In genomic region chr9:93678199-93679019, GRCh38 we compare ENCODE assay signal across 10 cellular contexts.
DNase-seq lines count a peak whose midpoint lies in the region; ATAC-seq and TF ChIP-seq lines count a peak whose summit lies in the region.
"Had no signal": no experiment of that assay in that cellular context is flagged by ENCODE, and none has a peak within 500 bp of the region (broad histone marks: within the 10 kb centered on the region; RNA-seq: fewer than 3 reads in every experiment).

No MANE protein-coding gene starts in this region.

- TF ChIP-seq EP300 in suprapubic skin (IDR thresholded peaks at IDR 0.05): no peak

- no peak for TF ChIP-seq POLR2A in suprapubic skin (IDR thresholded peaks at IDR 0.05)

- intact Hi-C loops in ascending aorta (cut with DNase I) (no loop called here), left colon (cut with DNase I, micrococcal nuclease) (no loop called here)

- TF ChIP-seq CTCF in ascending aorta (IDR thresholded peaks at IDR 0.05) (no peak), suprapubic skin (IDR thresholded peaks at IDR 0.05) (no peak)

- peak; percentile 6 to 9 for DNase-seq in activated T-cell treated with anti-CD3 and anti-CD28 coated beads, Interleukin-2, amount 50 U/mL, for 48 hours
- DNase-seq in activated T-cell treated with anti-CD3 and anti-CD28 coated beads for 4 hours (no peak), ascending aorta (ENCODE audit: low spot score in 2 of 2) (peak; percentile 4 to 50), left colon (peak; percentile 2 to 3), suprapubic skin (ENCODE audit: low spot score in 2 of 2) (peak; percentile 31 to 74), NCI-H187 (lab: John Stamatoyannopoulos, UW) (no peak), DMS 273 treated with DMSO at 0.1 percent for 48 hours (lab: John Stamatoyannopoulos, UW) (no peak)

- H3K27ac ChIP-seq in ascending aorta (no peak overlapping the region), suprapubic skin (no peak overlapping the region)
- H3K27ac ChIP-seq: HL-60, vagina had no signal

- 90% methylated on average over 17 of the region's 17 CpGs for WGBS in suprapubic skin

- H3K27me3 ChIP-seq in ascending aorta (no peaks in the 10 kb centered on the region), suprapubic skin (no peaks in the 10 kb centered on the region)
- H3K27me3 ChIP-seq: vagina had no signal

- H3K4me1 ChIP-seq in ascending aorta (no peaks in the 10 kb centered on the region), suprapubic skin (peaks cover 8% of the 10 kb centered on the region)
- H3K4me1 ChIP-seq: vagina had no signal

- no peaks in the 10 kb centered on the region for H3K9me3 ChIP-seq in ascending aorta
- no peaks in the 10 kb centered on the region for H3K9me3 ChIP-seq in suprapubic skin
- H3K9me3 ChIP-seq: vagina had no signal

- no peak overlapping the region for H3K4me3 ChIP-seq in ascending aorta
- H3K4me3 ChIP-seq in suprapubic skin: no peak overlapping the region
- H3K4me3 ChIP-seq: vagina had no signal

- peaks cover 51 to 54% of the 10 kb centered on the region in 2 donors for H3K36me3 ChIP-seq in ascending aorta
- peaks cover 51% of the 10 kb centered on the region for H3K36me3 ChIP-seq in suprapubic skin

- ATAC-seq in left colon (no peak), HG03469 (IDR thresholded peaks at IDR 0.05; ENCODE audit: unreplicated experiment) (no peak)

Comparison
In these comparisons a context has a peak if more than half of its experiments do, and no peak if none do; other contexts are left out.
1. DNase-seq: peak in activated T-cell treated with anti-CD3 and anti-CD28 coated beads, Interleukin-2, amount 50 U/mL, for 48 hours (2 of 2), ascending aorta (2 of 2), left colon (2 of 2) and suprapubic skin (2 of 2); none in activated T-cell treated with anti-CD3 and anti-CD28 coated beads for 4 hours (single experiment), NCI-H187 (0 of 2) and DMS 273 treated with DMSO at 0.1 percent for 48 hours (single experiment).